10 cellular contexts compared by ENCODE assay signal in the genomic region with DNA sequence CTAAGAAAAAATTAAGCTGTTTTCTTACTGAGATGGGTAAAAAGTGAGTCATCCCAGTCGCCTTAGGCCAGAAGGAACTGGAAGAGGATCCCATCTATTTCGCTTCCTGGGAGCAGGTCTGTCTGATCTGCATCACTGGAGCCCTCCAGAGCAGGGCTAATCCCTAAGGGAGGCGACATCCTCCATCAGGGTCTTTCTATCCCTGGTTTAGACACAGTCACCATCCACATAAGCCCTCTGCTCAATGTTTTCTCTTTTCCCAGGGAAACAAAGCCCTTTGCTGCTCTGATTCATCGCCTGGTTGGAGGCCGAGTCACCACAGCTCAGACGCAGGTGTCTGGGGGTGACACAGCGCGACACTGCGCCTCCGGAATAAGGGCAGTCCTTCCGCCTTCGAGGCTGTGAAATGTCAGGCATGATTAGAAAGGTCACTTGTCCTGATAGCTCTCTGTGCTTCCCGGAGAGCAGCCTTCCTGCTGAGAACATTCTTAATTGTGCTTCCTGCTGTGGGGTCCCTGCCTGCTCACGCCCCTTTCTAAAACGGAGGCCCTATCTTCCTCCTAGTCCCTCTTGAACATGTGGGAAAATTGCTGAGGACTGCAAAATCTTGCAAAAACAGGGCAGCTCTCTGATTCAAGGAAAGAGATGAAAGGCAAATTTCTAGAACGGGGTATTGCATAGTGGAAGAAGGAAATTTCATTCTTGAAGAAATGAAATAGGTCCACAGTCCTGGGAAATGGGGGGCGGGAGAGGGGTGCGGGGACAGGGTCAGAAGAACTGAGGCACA. TPM values are rescaled to one million over a fixed set of nuclear protein-coding genes. Genes with fewer than 3 reads are reported as not detected.
DNase-seq lines count a peak whose midpoint lies in the region; ATAC-seq and TF ChIP-seq lines count a peak whose summit lies in the region.
"Had no signal": no experiment of that assay in that cellular context is flagged by ENCODE, and none has a peak within 500 bp of the region (broad histone marks: within the 10 kb centered on the region; RNA-seq: fewer than 3 reads in every experiment).

No MANE protein-coding gene starts in this region.

- peak overlapping the region; percentile 61 for H3K4me2 ChIP-seq in IMR-90 (ENCODE audit: low read depth, low read length)

- H2AK9ac ChIP-seq in IMR-90 (replicated peaks; ENCODE audit: low read depth, low read length, poor library complexity), result peak overlapping the region; percentile 18

- peak; percentile 69 for DNase-seq in BJ (ENCODE audit: low read depth)
- DNase-seq in IMR-90, result peak; percentile 86
- peak; percentile 49 for DNase-seq in amniotic stem cell (lab: John Stamatoyannopoulos, UW)
- DNase-seq in kidney epithelial cell (ENCODE audit: low read depth), result peak; percentile 69
- no peak for DNase-seq in ovary
- DNase-seq in NCI-H1105 (lab: John Stamatoyannopoulos, UW), result no peak
- no peak for DNase-seq in testis
- DNase-seq in effector CD4-positive, alpha-beta T cell, result no peak
- DNase-seq: DMS79 treated with DMSO at 0.1 percent for 48 hours, SIG-M5 had no signal

- peak overlapping the region; percentile 74 for H3K4ac ChIP-seq in IMR-90 (ENCODE audit: low read depth, low read length)

- TF ChIP-seq EP300 in ovary (IDR thresholded peaks at IDR 0.05), result no peak

- peak overlapping the region; percentile 38 for H3K18ac ChIP-seq in IMR-90 (ENCODE audit: low read depth, low read length)

- H3K4me3 ChIP-seq in BJ (ENCODE audit: low read depth, low read length) (no peak overlapping the region), IMR-90 (ENCODE audit: insufficient read depth, low read depth, low read length) (no peak overlapping the region; the same call in 1 of the 2 replicates), kidney epithelial cell (ENCODE audit: low read depth, low read length) (no peak overlapping the region), ovary (no peak overlapping the region), testis (no peak overlapping the region)

- 7% methylated on average over 4 of the region's 18 CpGs; no CpG with 5 or more reads in 1 of the 2 experiments for whole genome bisulfite sequencing in IMR-90 (ENCODE audit: extremely low coverage in 2 of 2, insufficient read length in 1 of 2), 2 experiments
- 32 to 46% (median 33%) methylated on average over 18 of the region's 18 CpGs for WGBS in ovary, 3 donors
- 47 to 68% methylated on average over 18 of the region's 18 CpGs for WGBS in testis, 2 donors

- peaks cover 14% of the 10 kb centered on the region for H3K9me1 ChIP-seq in IMR-90 (ENCODE audit: insufficient read depth, low read length)

- peak overlapping the region; percentile 76 for H2BK5ac ChIP-seq in IMR-90 (ENCODE audit: low read depth, low read length, poor library complexity, severe bottlenecking)

- dilution Hi-C loops in IMR-90 (cut with HindIII; ENCODE audit: low sequenced_read_pairs, unreplicated experiment), result no loop called here

- peak; percentile 69 for ATAC-seq in IMR-90 (ENCODE audit: low read depth)

- peak; percentile 3; the same call in 1 of the 2 replicates for TF ChIP-seq RAD21 in IMR-90 (IDR thresholded peaks at IDR 0.05; ENCODE audit: low read length)

- H2BK15ac ChIP-seq in IMR-90 (ENCODE audit: low read depth, low read length), result peak overlapping the region; percentile 31; the same call in 1 of the 3 replicates

- H3K27ac ChIP-seq in IMR-90 (ENCODE audit: insufficient read depth, low read length) (peak overlapping the region; percentile 26), ovary (no peak overlapping the region), testis (no peak overlapping the region)

- CTCF ChIA-PET in BJ (lab: Yijun Ruan, JAX), result interaction anchor here (1.0 to 2.4 kb wide), 3 partner anchors 12 to 14 kb away, joined by 3 to 7 read pairs (median 4); no protein-coding TSS in a partner anchor
- CTCF ChIA-PET in IMR-90 (lab: Yijun Ruan, JAX), result interaction anchor here (1.4 kb wide), 1 partner anchor 22 kb away, joined by 3 read pairs; no protein-coding TSS in a partner anchor

- H4K20me1 ChIP-seq in IMR-90 (ENCODE audit: insufficient read depth, low read length), result no peaks in the 10 kb centered on the region; the same call in 1 of the 2 replicates

- no peaks in the 10 kb centered on the region for H3K9me3 ChIP-seq in IMR-90 (ENCODE audit: control insufficient read depth, insufficient read depth, low read length)
- H3K9me3 ChIP-seq in ovary, result no peaks in the 10 kb centered on the region
- no peaks in the 10 kb centered on the region for H3K9me3 ChIP-seq in testis

- peak overlapping the region; percentile 1; the same call in 1 of the 2 replicates for H3K9ac ChIP-seq in IMR-90 (ENCODE audit: low read depth, low read length)

- POLR2A ChIA-PET in BJ (lab: Charles Lee), result interaction anchor here (0.6 kb wide), 1 partner anchor 208 kb away, joined by 3 read pairs; no protein-coding TSS in a partner anchor
- POLR2A ChIA-PET in IMR-90 (lab: Charles Lee; ENCODE audit: unreplicated experiment), result no interaction called here

- peak overlapping the region; percentile 54; the same call in 1 of the 2 replicates for H3K56ac ChIP-seq in IMR-90 (ENCODE audit: extremely low read depth, insufficient read depth, low read length)

- H3K36me3 ChIP-seq in BJ (ENCODE audit: control insufficient read depth, insufficient read depth, low read length), result no peaks in the 10 kb centered on the region
- no peaks in the 10 kb centered on the region for H3K36me3 ChIP-seq in IMR-90 (ENCODE audit: control insufficient read depth, insufficient read depth, low read length)
- no peaks in the 10 kb centered on the region for H3K36me3 ChIP-seq in kidney epithelial cell (ENCODE audit: control insufficient read depth, insufficient read depth, low read length)
- H3K36me3 ChIP-seq in ovary, result no peaks in the 10 kb centered on the region
- H3K36me3 ChIP-seq in testis (ENCODE audit: low read depth, missing control alignments), result no peaks in the 10 kb centered on the region

- TF ChIP-seq CTCF in BJ (IDR thresholded peaks at IDR 0.05; ENCODE audit: insufficient read depth, low read depth, low read length) (no peak), IMR-90 (conservative IDR thresholded peaks at IDR 0.05; ENCODE audit: low read depth, low read length) (no peak), kidney epithelial cell (IDR thresholded peaks at IDR 0.05; ENCODE audit: insufficient read depth, low read length, poor library complexity, severe bottlenecking) (no peak), ovary (IDR thresholded peaks at IDR 0.05) (no peak), testis (IDR thresholded peaks at IDR 0.05) (no peak)

- TF ChIP-seq POLR2A in IMR-90 (IDR thresholded peaks at IDR 0.05; ENCODE audit: low read depth, low read length), result peak; percentile 33; the same call in 1 of the 2 replicates
- TF ChIP-seq POLR2A in ovary (IDR thresholded peaks at IDR 0.05), result no peak
- TF ChIP-seq POLR2A in testis (IDR thresholded peaks at IDR 0.05), result no peak

- peak overlapping the region; percentile 3 to 73; a peak in 3 of 4 replicates for H4K8ac ChIP-seq in IMR-90 (ENCODE audit: low read depth in 2 of 2, low read length in 2 of 2)

- H3K27me3 ChIP-seq in BJ (ENCODE audit: control insufficient read depth, insufficient read depth, low read length) (no peaks in the 10 kb centered on the region), IMR-90 (ENCODE audit: control insufficient read depth, insufficient read depth, low read length) (no peaks in the 10 kb centered on the region), kidney epithelial cell (ENCODE audit: control insufficient read depth, insufficient read depth, low read length) (no peaks in the 10 kb centered on the region), ovary (no peaks in the 10 kb centered on the region), testis (no peaks in the 10 kb centered on the region)

- peaks cover 8 to 49% of the 10 kb centered on the region in 2 experiments for H3K79me1 ChIP-seq in IMR-90 (ENCODE audit: low read depth in 1 of 2, low read length in 2 of 2)

- peak overlapping the region; percentile 89 for H2BK20ac ChIP-seq in IMR-90 (ENCODE audit: low read depth, low read length)

- peak overlapping the region; percentile 88 for H3K23ac ChIP-seq in IMR-90 (ENCODE audit: low read depth, low read length)

- peak overlapping the region; percentile 92 for H2BK120ac ChIP-seq in IMR-90 (ENCODE audit: low read depth, low read length)

- H3K4me1 ChIP-seq in IMR-90 (ENCODE audit: control insufficient read depth, insufficient read depth, low read length) (peaks cover 12% of the 10 kb centered on the region), ovary (ENCODE audit: insufficient read depth) (no peaks in the 10 kb centered on the region), testis (no peaks in the 10 kb centered on the region)

- peak overlapping the region; percentile 46 for H2AK5ac ChIP-seq in IMR-90 (ENCODE audit: low read depth, low read length)

- BruUV-seq in IMR-90 (replicated peaks; lab: Mats Ljungman, UMichigan), result no TSS peak

- H4K5ac ChIP-seq in IMR-90 (ENCODE audit: low read depth, low read length), result peak overlapping the region; percentile 45

- in situ Hi-C loops in IMR-90 (cut with MboI; ENCODE audit: low sequenced_read_pairs), result no loop called here

- peak overlapping the region; percentile 67 for H4K91ac ChIP-seq in IMR-90 (ENCODE audit: insufficient read depth, low read depth, low read length)

- peak overlapping the region; percentile 83 for H2AFZ ChIP-seq in IMR-90 (replicated peaks; ENCODE audit: low read length, poor library complexity)

- H3K14ac ChIP-seq in IMR-90 (replicated peaks; ENCODE audit: low read depth, low read length), result peak overlapping the region; percentile 38

- intact Hi-C loops in IMR-90 (cut with micrococcal nuclease), result no loop called here
- intact Hi-C loops in ovary (cut with DNase I), result no loop called here
- intact Hi-C loops in testis (cut with DNase I; ENCODE audit: low total_unique reads), result no loop called here

TF ChIP-seq in IMR-90, 13 proteins besides CTCF, POLR2A, EP300 and RAD21 (continues in another document):
- TF ChIP-seq CHD1 (IDR thresholded peaks at IDR 0.05; ENCODE audit: low read depth, low read length) (no peak), BHLHE40 (IDR thresholded peaks at IDR 0.05; ENCODE audit: low read depth, low read length) (no peak; the same call in 1 of the 2 replicates), NFE2L2 (IDR thresholded peaks at IDR 0.05; ENCODE audit: low read depth, low read length) (peak; percentile 73)

RNA-seq across cellular contexts. Expression of gene MARCHF4, which starts 56.3 kb away (rescaled TPM):
- polyA plus RNA-seq in BJ (2011; rRNA removed), result 9.7 and 10.0 TPM in 2 replicates
- polyA minus RNA-seq in BJ (2011; rRNA and poly(A)+ RNA removed), result 9.8 and 10.1 TPM in 2 replicates
- total RNA-seq in IMR-90 (2012; rRNA removed), result 2.3 and 3.1 TPM in 2 replicates
- 12.0 and 12.9 TPM in 2 replicates for polyA plus RNA-seq in IMR-90 (2012; rRNA removed)
- 6.7 and 8.3 TPM in 2 replicates for polyA plus RNA-seq in IMR-90 (2012; cell fraction: cytosol; rRNA removed)
- 5.3 and 6.4 TPM in 2 replicates for polyA plus RNA-seq in IMR-90 (2012; cell fraction: nucleus; rRNA removed; ENCODE audit: low replicate concordance)
- total RNA-seq in kidney epithelial cell, result 17.2 and 18.3 TPM in 2 replicates
- under 1 TPM in 2 of 7 donors, not detected in 5; 0.05 TPM for total RNA-seq in ovary
- under 1 TPM; 0.01 to 0.10 TPM for polyA plus RNA-seq in ovary
- under 1 TPM; 0.12 to 0.16 TPM for total RNA-seq in testis
- polyA plus RNA-seq in testis (ENCODE audit: insufficient read depth, low read depth, low replicate concordance), result 0.09 TPM

Comparison
In these comparisons a context has a peak if more than half of its experiments do, and no peak if none do; other contexts are left out.
1. DNase-seq: peak in BJ (single experiment), IMR-90 (single experiment), amniotic stem cell (single experiment) and kidney epithelial cell (single experiment); none in ovary (0 of 5), NCI-H1105 (single experiment), testis (single experiment) and effector CD4-positive, alpha-beta T cell (single experiment).